In the genomic region with DNA sequence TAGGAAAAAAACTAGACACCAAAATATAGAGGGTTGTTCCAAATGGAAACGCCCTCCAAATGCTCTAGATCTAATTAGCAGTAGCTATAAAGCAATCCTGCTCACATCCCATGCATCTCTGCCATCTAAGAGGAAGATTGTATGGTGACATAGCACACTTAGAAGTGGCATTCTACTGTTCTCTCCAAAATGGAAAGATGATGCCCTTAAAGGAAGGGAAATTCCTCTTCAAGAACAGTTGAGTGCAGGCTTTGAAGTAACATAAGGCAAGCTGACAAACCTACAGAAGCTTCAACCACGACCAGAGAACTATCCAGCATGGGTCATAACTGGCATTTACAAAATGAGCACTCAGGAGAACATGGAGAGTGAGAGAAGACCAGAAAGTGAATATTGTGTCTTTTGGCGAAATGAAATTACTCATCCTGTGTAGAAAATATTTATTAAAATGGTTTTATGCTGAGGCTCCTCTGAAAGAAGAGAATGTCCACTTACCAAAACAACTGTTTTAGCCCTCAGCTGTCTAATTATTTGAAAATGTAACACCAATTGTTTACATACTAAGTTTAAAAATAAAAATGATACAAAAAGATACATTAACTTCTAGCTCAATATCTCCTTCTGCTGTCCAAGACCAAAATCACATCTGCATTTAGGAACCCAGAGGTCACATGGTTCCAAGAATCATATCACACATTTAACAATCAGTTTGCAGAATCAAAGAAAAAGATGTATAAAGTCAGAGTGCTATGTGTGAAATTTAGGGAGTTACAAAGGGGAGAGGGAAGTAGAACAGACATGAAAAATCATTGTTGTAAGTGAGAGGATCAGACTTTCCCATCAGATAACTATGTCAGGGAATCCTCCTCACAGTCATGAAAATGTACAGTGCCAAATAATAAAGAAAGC, we compare ENCODE assay signal across 10 cellular contexts.
DNase-seq lines count a peak whose midpoint lies in the region; ATAC-seq and TF ChIP-seq lines count a peak whose summit lies in the region.
"Had no signal": no experiment of that assay in that cellular context is flagged by ENCODE, and none has a peak within 500 bp of the region (broad histone marks: within the 10 kb centered on the region; RNA-seq: fewer than 3 reads in every experiment).

No MANE protein-coding gene starts in this region.

- H3K36me3 Mint-ChIP-seq in activated naive CD4-positive, alpha-beta T cell treated with anti-CD3 and anti-CD28 coated beads for 36 hours (ENCODE audit: low read depth): no peaks in the 10 kb centered on the region
- H3K36me3 Mint-ChIP-seq: naive thymus-derived CD8-positive, alpha-beta T cell had no signal

- intact Hi-C loops in left colon (cut with DNase I, micrococcal nuclease): no loop called here
- intact Hi-C loops in activated naive CD4-positive, alpha-beta T cell treated with anti-CD3 and anti-CD28 coated beads for 36 hours (cut with micrococcal nuclease): no loop called here

- H3K27ac Mint-ChIP-seq in activated naive CD4-positive, alpha-beta T cell treated with anti-CD3 and anti-CD28 coated beads for 36 hours: no peak overlapping the region
- H3K27ac Mint-ChIP-seq: naive thymus-derived CD8-positive, alpha-beta T cell had no signal

- H3K4me3 ChIP-seq in DND-41 (ENCODE audit: low read depth in 1 of 2, low read length in 2 of 2) (no peak overlapping the region), fibroblast of the aortic adventitia (ENCODE audit: low read depth, low read length) (no peak overlapping the region), retinal pigment epithelial cell (ENCODE audit: low read length) (no peak overlapping the region)

- no peak overlapping the region for H3K27ac ChIP-seq in DND-41 (ENCODE audit: low read length)
- H3K27ac ChIP-seq in RWPE1: no peak overlapping the region

- H4K20me1 ChIP-seq in DND-41 (ENCODE audit: insufficient read depth, low read length): no peaks in the 10 kb centered on the region

- no peaks in the 10 kb centered on the region for H3K27me3 ChIP-seq in DND-41 (ENCODE audit: insufficient read depth, low read length, poor library complexity)

- ATAC-seq in DND-41 (ENCODE audit: insufficient read depth, low read depth) (no peak), HG03025 (IDR thresholded peaks at IDR 0.05; ENCODE audit: low FRiP score, unreplicated experiment) (no peak), left colon (no peak)
- ATAC-seq: naive thymus-derived CD8-positive, alpha-beta T cell had no signal

- DNase-seq in DND-41 (no peak), RWPE1 (ENCODE audit: low spot score) (no peak), fibroblast of the aortic adventitia (ENCODE audit: low read depth) (peak; percentile 91), retinal pigment epithelial cell (ENCODE audit: low read depth) (no peak), left colon (no peak), hepatic stellate cell (ENCODE audit: low spot score) (no peak)
- DNase-seq in activated naive CD4-positive, alpha-beta T cell treated with anti-CD3 and anti-CD28 coated beads for 36 hours: no peak
- DNase-seq: naive thymus-derived CD8-positive, alpha-beta T cell; stimulated activated CD8-positive, alpha-beta memory T cell treated with anti-CD3 and anti-CD28 coated beads, Interleukin-4, amount 100 ng/mL, for 48 hours had no signal

- H3K36me3 ChIP-seq in DND-41 (ENCODE audit: insufficient read depth, low read length): no peaks in the 10 kb centered on the region

- CTCF ChIA-PET in RWPE1 (lab: Yijun Ruan, JAX): interaction anchor here (0.6 to 1.5 kb wide), 3 partner anchors 14 to 666 kb away, joined by 3 read pairs; no protein-coding TSS in a partner anchor
- CTCF ChIA-PET in activated naive CD4-positive, alpha-beta T cell treated with anti-CD3 and anti-CD28 coated beads for 36 hours (lab: Charles Lee): no interaction called here

- POLR2A ChIA-PET in RWPE1 (lab: Yijun Ruan, JAX; ENCODE audit: low non-redundant PET): no interaction called here

- no peaks in the 10 kb centered on the region for H3K9me3 Mint-ChIP-seq in activated naive CD4-positive, alpha-beta T cell treated with anti-CD3 and anti-CD28 coated beads for 36 hours

- H3K4me1 ChIP-seq in DND-41 (ENCODE audit: insufficient read depth, low read length): no peaks in the 10 kb centered on the region

- no peaks in the 10 kb centered on the region for H3K9me3 ChIP-seq in DND-41 (ENCODE audit: insufficient read depth, low read length, severe bottlenecking)

- H3K79me2 ChIP-seq in DND-41 (ENCODE audit: insufficient read depth, low read length): no peaks in the 10 kb centered on the region

- H3K9ac ChIP-seq in DND-41 (ENCODE audit: low read depth, low read length): no peak overlapping the region

- H3K4me1 Mint-ChIP-seq in activated naive CD4-positive, alpha-beta T cell treated with anti-CD3 and anti-CD28 coated beads for 36 hours (ENCODE audit: low read depth): no peaks in the 10 kb centered on the region
- H3K4me1 Mint-ChIP-seq: naive thymus-derived CD8-positive, alpha-beta T cell had no signal

- no peak overlapping the region for H3K4me3 Mint-ChIP-seq in activated naive CD4-positive, alpha-beta T cell treated with anti-CD3 and anti-CD28 coated beads for 36 hours
- H3K4me3 Mint-ChIP-seq: naive thymus-derived CD8-positive, alpha-beta T cell had no signal

- TF ChIP-seq CTCF in DND-41 (IDR thresholded peaks at IDR 0.05; ENCODE audit: borderline replicate concordance, extremely low read depth, low read length, poor library complexity, severe bottlenecking) (peak; percentile 11), RWPE1 (conservative IDR thresholded peaks at IDR 0.05; ENCODE audit: low read depth) (0 out of 2 replicates have a peak, but pooled peaks have one; percentile 8), fibroblast of the aortic adventitia (IDR thresholded peaks at IDR 0.05; ENCODE audit: insufficient read depth, low read length) (peak; percentile 55), retinal pigment epithelial cell (conservative IDR thresholded peaks at IDR 0.05; ENCODE audit: low read depth, low read length) (peak; percentile 36)

- no peak overlapping the region for H2AFZ ChIP-seq in DND-41 (ENCODE audit: low read depth, low read length)

- H3K27me3 Mint-ChIP-seq in activated naive CD4-positive, alpha-beta T cell treated with anti-CD3 and anti-CD28 coated beads for 36 hours (ENCODE audit: low read depth): peaks cover 9% of the 10 kb centered on the region

- no peak overlapping the region for H3K4me2 ChIP-seq in DND-41 (ENCODE audit: insufficient read depth, low read length)
